Comparison of ENCODE assay signal across 21 cellular contexts in genomic region chrX:123487674-123488073, GRCh38.
DNase-seq lines count a peak whose midpoint lies in the region; FAIRE-seq and TF ChIP-seq lines count a peak whose summit lies in the region.
"Had no signal": no experiment of that assay in that cellular context is flagged by ENCODE, and none has a peak within 500 bp of the region (broad histone marks: within the 10 kb centered on the region; RNA-seq: fewer than 3 reads in every experiment).

No MANE protein-coding gene starts in this region.

- FAIRE-seq in GM18507 (lab: Jason Lieb, UNC), result peak; percentile 41
- FAIRE-seq: D721Med had no signal

- H3K4me3 Mint-ChIP-seq in chondrocyte (ENCODE audit: unreplicated experiment), result no peak overlapping the region
- H3K4me3 Mint-ChIP-seq: CD8-positive, alpha-beta T cell; GM23338; H9; IgD-negative memory B cell had no signal

- DNase-seq in AG20443 (ENCODE audit: low spot score), result peak; percentile 5
- DNase-seq in GM18507 (ENCODE audit: extremely low spot score, insufficient read length, low read depth), result no peak
- DNase-seq in M059J (ENCODE audit: low read depth), result peak; percentile 27
- DNase-seq in glomerular visceral epithelial cell (ENCODE audit: extremely low spot score), result peak; percentile 0
- DNase-seq in SW480 (ENCODE audit: low spot score), result no peak
- no peak for DNase-seq in coronary artery (ENCODE audit: low spot score)
- no peak for DNase-seq in SKM-1 (lab: John Stamatoyannopoulos, UW; ENCODE audit: unreplicated experiment)
- DNase-seq in chondrocyte (ENCODE audit: low spot score), result no peak
- DNase-seq: ACHN; BE2C; CD8-positive, alpha-beta T cell; COR-L47; DMS153; DMS79 treated with DMSO at 0.1 percent for 48 hours; GF-D8; H9 had no signal

- peaks cover 16% of the 10 kb centered on the region for H3K4me1 Mint-ChIP-seq in chondrocyte (ENCODE audit: low read depth)
- H3K4me1 Mint-ChIP-seq: IgD-negative memory B cell had no signal

- no peak overlapping the region for H3K4me3 ChIP-seq in coronary artery
- H3K4me3 ChIP-seq: GM23338 had no signal

- H3K27me3 Mint-ChIP-seq in chondrocyte (ENCODE audit: low read depth), result peaks cover under 1% of the 10 kb centered on the region
- H3K27me3 Mint-ChIP-seq: IgD-negative memory B cell had no signal

- H3K9me3 Mint-ChIP-seq in chondrocyte (ENCODE audit: low read depth), result peaks cover 8% of the 10 kb centered on the region
- H3K9me3 Mint-ChIP-seq: CD8-positive, alpha-beta T cell; GM23338 had no signal

- no peak for TF ChIP-seq CTCF in coronary artery (IDR thresholded peaks at IDR 0.05)
- TF ChIP-seq CTCF in chondrocyte (IDR thresholded peaks at IDR 0.05), result no peak

- no peak overlapping the region for H3K27ac Mint-ChIP-seq in chondrocyte (ENCODE audit: unreplicated experiment)
- H3K27ac Mint-ChIP-seq: CD8-positive, alpha-beta T cell; GM23338; H9; IgD-negative memory B cell had no signal

- H3K36me3 Mint-ChIP-seq in chondrocyte (ENCODE audit: low read depth), result no peaks in the 10 kb centered on the region
- H3K36me3 Mint-ChIP-seq: CD8-positive, alpha-beta T cell; IgD-negative memory B cell had no signal

- no peak overlapping the region for H3K27ac ChIP-seq in coronary artery
- H3K27ac ChIP-seq: C4-2B, KMS-11 had no signal

Comparison
In these comparisons a context has a peak if more than half of its experiments do, and no peak if none do; other contexts are left out.
1. DNase-seq: peak in AG20443 (single experiment), M059J (single experiment) and glomerular visceral epithelial cell (single experiment); none in GM18507 (single experiment), SW480 (single experiment), coronary artery (single experiment), SKM-1 (single experiment) and chondrocyte (single experiment).